Comparison of ENCODE assay signal across 17 cellular contexts in genomic region chr16:88970539-88971065, GRCh38. TPM values are rescaled to one million over a fixed set of nuclear protein-coding genes. Genes with fewer than 3 reads are reported as not detected.
A peak's percentile ranks its signal among the peaks of the same experiment; 100 is the strongest.
DNase-seq lines count a peak whose midpoint lies in the region; ATAC-seq and TF ChIP-seq lines count a peak whose summit lies in the region.
"Had no signal": no experiment of that assay in that cellular context is flagged by ENCODE, and none has a peak within 500 bp of the region (broad histone marks: within the 10 kb centered on the region; RNA-seq: fewer than 3 reads in every experiment).

No MANE protein-coding gene starts in this region.

- peak overlapping the region; percentile 25 for H3K9ac ChIP-seq in BLaER1
- H3K9ac ChIP-seq: KMS-11 had no signal

- no peaks in the 10 kb centered on the region for H3K9me3 Mint-ChIP-seq in IgD-negative memory B cell
- no peaks in the 10 kb centered on the region for H3K9me3 Mint-ChIP-seq in WTC11
- H3K9me3 Mint-ChIP-seq in nephron progenitor cell = no peaks in the 10 kb centered on the region
- H3K9me3 Mint-ChIP-seq: CD8-positive, alpha-beta T cell had no signal

- H3K36me3 Mint-ChIP-seq in IgD-negative memory B cell (no peaks in the 10 kb centered on the region), WTC11 (no peaks in the 10 kb centered on the region), nephron progenitor cell (ENCODE audit: low read depth) (no peaks in the 10 kb centered on the region)
- H3K36me3 Mint-ChIP-seq: CD8-positive, alpha-beta T cell had no signal

- no peaks in the 10 kb centered on the region for H3K27me3 ChIP-seq in BLaER1
- H3K27me3 ChIP-seq in testis = no peaks in the 10 kb centered on the region

- peaks cover 85% of the 10 kb centered on the region for H4K20me1 ChIP-seq in BLaER1

- H3K27ac Mint-ChIP-seq in IgD-negative memory B cell (peak overlapping the region; percentile 53 to 99 (median 99)), WTC11 (peak overlapping the region; percentile 78; the same call in 1 of the 2 replicates), nephron progenitor cell (peak overlapping the region; percentile 57)
- H3K27ac Mint-ChIP-seq: CD8-positive, alpha-beta T cell had no signal

- H3K4me1 ChIP-seq in BLaER1 (peaks cover 100% of the 10 kb centered on the region), testis (no peaks in the 10 kb centered on the region)
- H3K4me1 ChIP-seq: SJSA1 had no signal

- CTCF ChIA-PET in WTC11 (lab: Charles Lee) = no interaction called here

- TF ChIP-seq CTCF in WTC11 (IDR thresholded peaks at IDR 0.05) (no peak), nephron progenitor cell (IDR thresholded peaks at IDR 0.05) (no peak), testis (IDR thresholded peaks at IDR 0.05) (no peak)

- POLR2A ChIA-PET in WTC11 (lab: Charles Lee) = no interaction called here

- H3K36me3 ChIP-seq in BLaER1 (peaks cover 36% of the 10 kb centered on the region; the same call in 1 of the 2 replicates), testis (ENCODE audit: low read depth, missing control alignments) (no peaks in the 10 kb centered on the region)
- H3K36me3 ChIP-seq: SJSA1 had no signal

- no peak for ATAC-seq in WTC11
- ATAC-seq: CD8-positive, alpha-beta T cell had no signal

- WGBS in testis, 2 donors = 76 to 94% methylated on average over 14 to 30 of the region's 31 CpGs

- peak overlapping the region; percentile 8 to 91 (median 88) for H3K4me3 Mint-ChIP-seq in IgD-negative memory B cell
- no peak overlapping the region for H3K4me3 Mint-ChIP-seq in WTC11
- peak overlapping the region; percentile 44 for H3K4me3 Mint-ChIP-seq in nephron progenitor cell
- H3K4me3 Mint-ChIP-seq: CD8-positive, alpha-beta T cell had no signal

- H3K27ac ChIP-seq in BLaER1 (peak overlapping the region; percentile 95), testis (no peak overlapping the region)
- H3K27ac ChIP-seq: KMS-11, SJSA1 had no signal

- H3K4me3 ChIP-seq in BLaER1 (no peak overlapping the region; the same call in 1 of the 2 replicates), testis (no peak overlapping the region)
- H3K4me3 ChIP-seq: SJSA1 had no signal

- no peak for TF ChIP-seq POLR2A in testis (IDR thresholded peaks at IDR 0.05)

- DNase-seq in WTC11 (ENCODE audit: low spot score) (no peak), nephron progenitor cell (no peak), testis (no peak)
- no peak for DNase-seq in stimulated activated CD4-positive, alpha-beta T cell treated with anti-CD3 and anti-CD28 coated beads, Interleukin-12 subunit alpha, Interleukin-12 subunit beta, amount 100 ng/mL, for 4 hours
- no peak for DNase-seq in stimulated activated CD4-positive, alpha-beta T cell treated with anti-CD3 and anti-CD28 coated beads, Interleukin-2, amount 100 ng/mL, for 48 hours
- DNase-seq: AML-193, DND-41, NCI-H1930, NCI-H2171, OCI-M1 had no signal

- H3K4me1 Mint-ChIP-seq in IgD-negative memory B cell (peaks cover 57 to 72% (median 60%) of the 10 kb centered on the region in 3 donors), WTC11 (no peaks in the 10 kb centered on the region), nephron progenitor cell (peaks cover 38% of the 10 kb centered on the region)

- H3K9me3 ChIP-seq in BLaER1 = no peaks in the 10 kb centered on the region
- H3K9me3 ChIP-seq in testis = no peaks in the 10 kb centered on the region
- H3K9me3 ChIP-seq: SJSA1 had no signal

- H3K4me2 ChIP-seq in BLaER1 = peak overlapping the region; percentile 98

- H3K27me3 Mint-ChIP-seq in IgD-negative memory B cell = peaks cover 3% of the 10 kb centered on the region
- no peaks in the 10 kb centered on the region for H3K27me3 Mint-ChIP-seq in WTC11 (ENCODE audit: low read depth)
- no peaks in the 10 kb centered on the region for H3K27me3 Mint-ChIP-seq in nephron progenitor cell (ENCODE audit: low read depth, poor library complexity)

- intact Hi-C loops in testis (cut with DNase I; ENCODE audit: low total_unique reads) = no loop called here

TF ChIP-seq in WTC11, 78 proteins besides CTCF, POLR2A, EP300 and RAD21:
- TF ChIP-seq ZNF317 (CRISPR knock-in tag; IDR thresholded peaks at IDR 0.05; ENCODE audit: borderline replicate concordance, low read depth) = no peak
- no peak for TF ChIP-seq ELF4 (CRISPR knock-in tag; IDR thresholded peaks at IDR 0.05; ENCODE audit: low read depth)
- TF ChIP-seq AFF4 (CRISPR knock-in tag; IDR thresholded peaks at IDR 0.05; ENCODE audit: borderline replicate concordance) = no peak

RNA-seq across cellular contexts. Expression of gene CBFA2T3, which starts 6.4 kb away (rescaled TPM):
- polyA plus RNA-seq in IgD-negative memory B cell (38.8 TPM), testis (ENCODE audit: insufficient read depth, low read depth, low replicate concordance) (7.1 TPM)
- total RNA-seq in WTC11 (2021) (1.9 to 2.8 TPM (median 2.6 TPM) in 3 replicates), testis (10 to 100 TPM in 1 of 2 donors, 1 to 10 TPM in 1; 9.2 to 11.9 TPM)
- total RNA-seq: H4, NCI-H460, SJSA1 had no signal
